Comparison of ENCODE assay signal across 19 cellular contexts in the genomic region with DNA sequence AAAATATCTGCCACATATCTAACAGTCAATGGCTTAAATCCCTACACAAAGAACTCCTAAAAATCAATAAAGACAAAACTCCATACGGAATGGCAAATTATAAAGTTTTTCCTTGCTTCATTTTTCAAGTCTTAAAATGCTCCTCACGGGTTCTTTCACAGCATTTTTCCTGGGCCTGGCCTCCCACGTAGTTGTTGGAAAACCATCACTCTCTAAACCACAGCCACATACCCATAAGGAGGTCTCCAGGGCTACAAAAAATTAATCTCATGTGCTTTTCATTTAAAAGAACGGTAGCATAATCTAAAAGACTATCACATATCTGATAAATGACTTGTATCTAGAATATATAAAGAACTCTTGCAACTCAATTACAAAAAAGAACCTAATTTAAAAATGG. TPM values are rescaled to one million over a fixed set of nuclear protein-coding genes. Genes with fewer than 3 reads are reported as not detected.
A peak's percentile ranks its signal among the peaks of the same experiment; 100 is the strongest.
DNase-seq lines count a peak whose midpoint lies in the region; ATAC-seq and TF ChIP-seq lines count a peak whose summit lies in the region.
"Had no signal": no experiment of that assay in that cellular context is flagged by ENCODE, and none has a peak within 500 bp of the region (broad histone marks: within the 10 kb centered on the region; RNA-seq: fewer than 3 reads in every experiment).

No MANE protein-coding gene starts in this region.

- H3K9ac ChIP-seq in GM23248: no peak overlapping the region

- POLR2A ChIA-PET in naive thymus-derived CD8-positive, alpha-beta T cell (lab: Charles Lee): no interaction called here

- no peak for TF ChIP-seq POLR2A in testis (IDR thresholded peaks at IDR 0.05)

- H3K4me3 Mint-ChIP-seq in activated naive CD8-positive, alpha-beta T cell treated with anti-CD3 and anti-CD28 coated beads for 36 hours: no peak overlapping the region
- peak overlapping the region in 8 of 10 donors; percentile 4 to 95 (median 77) for H3K4me3 Mint-ChIP-seq in naive thymus-derived CD8-positive, alpha-beta T cell
- no peak overlapping the region for H3K4me3 Mint-ChIP-seq in T-helper 2 cell treated with Interferon-gamma antibody and Interleukin-4, amounts not matched to agents 5 μg/mL and 100 μg/mL, for 36 hours

- H3K4me1 ChIP-seq in GM23248 (ENCODE audit: insufficient read depth) (peaks cover 7% of the 10 kb centered on the region; the same call in 1 of the 2 replicates), testis (peaks cover 5% of the 10 kb centered on the region)
- H3K4me1 ChIP-seq: colonic mucosa had no signal

- no peak overlapping the region for H2AFZ ChIP-seq in GM23248

- intact Hi-C loops in testis (cut with DNase I; ENCODE audit: low total_unique reads): no loop called here

- H3K27ac ChIP-seq in GM23248: no peak overlapping the region
- H3K27ac ChIP-seq in testis: no peak overlapping the region
- H3K27ac ChIP-seq: colonic mucosa had no signal

- no peaks in the 10 kb centered on the region; the same call in 1 of the 2 replicates for H3F3A ChIP-seq in GM23248 (ENCODE audit: insufficient read depth)

- H4K20me1 ChIP-seq in GM23248 (ENCODE audit: insufficient read depth): no peaks in the 10 kb centered on the region

- H3K9me2 ChIP-seq in GM23248 (ENCODE audit: insufficient read depth): no peaks in the 10 kb centered on the region

- H3K4me2 ChIP-seq in GM23248 (ENCODE audit: unreplicated experiment): no peak overlapping the region

- no peak for ATAC-seq in naive thymus-derived CD8-positive, alpha-beta T cell
- ATAC-seq in GM19328 (IDR thresholded peaks at IDR 0.05; ENCODE audit: unreplicated experiment): no peak
- ATAC-seq: activated CD4-positive, alpha-beta T cell treated with anti-CD3 and anti-CD28 coated beads for 36 hours had no signal

- in situ Hi-C loops in GM23248 (cut with MboI): no loop called here

- DNase-seq in AG10803 (ENCODE audit: low read depth) (peak; percentile 50), GM23248 (peak; percentile 23), testis (no peak), NCI-H510A treated with DMSO at 0.1 percent for 48 hours (lab: John Stamatoyannopoulos, UW) (no peak)
- DNase-seq in activated naive CD8-positive, alpha-beta T cell treated with anti-CD3 and anti-CD28 coated beads for 36 hours: no peak
- no peak for DNase-seq in naive thymus-derived CD8-positive, alpha-beta T cell
- no peak for DNase-seq in T-helper 2 cell treated with Interferon-gamma antibody and Interleukin-4, amounts not matched to agents 5 μg/mL and 100 μg/mL, for 36 hours (ENCODE audit: low spot score)
- DNase-seq: activated CD4-positive, alpha-beta T cell treated with anti-CD3 and anti-CD28 coated beads for 36 hours; activated naive CD4-positive, alpha-beta T cell treated with Interleukin-2 at 50 U/mL for 16 hours; colonic mucosa; DMS79; HFFc6; hippocampal formation; KBM-7; kidney; naive B cell; NCI-H187; NCI-H774 had no signal

- no peaks in the 10 kb centered on the region for H3K9me3 Mint-ChIP-seq in activated naive CD8-positive, alpha-beta T cell treated with anti-CD3 and anti-CD28 coated beads for 36 hours
- H3K9me3 Mint-ChIP-seq in naive thymus-derived CD8-positive, alpha-beta T cell: no peaks in the 10 kb centered on the region
- no peaks in the 10 kb centered on the region for H3K9me3 Mint-ChIP-seq in T-helper 2 cell treated with Interferon-gamma antibody and Interleukin-4, amounts not matched to agents 5 μg/mL and 100 μg/mL, for 36 hours
- H3K9me3 Mint-ChIP-seq: HFFc6, naive B cell had no signal

- H3K4me3 ChIP-seq in AG10803 (ENCODE audit: low read length) (no peak overlapping the region), GM23248 (no peak overlapping the region), testis (no peak overlapping the region)
- H3K4me3 ChIP-seq: colonic mucosa had no signal

- no peak for TF ChIP-seq CTCF in AG10803 (conservative IDR thresholded peaks at IDR 0.05; ENCODE audit: low read length)
- no peak for TF ChIP-seq CTCF in testis (IDR thresholded peaks at IDR 0.05)

- H3K27me3 ChIP-seq in GM23248 (replicated peaks; ENCODE audit: insufficient read depth): no peaks in the 10 kb centered on the region
- H3K27me3 ChIP-seq in testis: no peaks in the 10 kb centered on the region
- H3K27me3 ChIP-seq: colonic mucosa had no signal

- peaks cover 3% of the 10 kb centered on the region for H3K27me3 Mint-ChIP-seq in activated naive CD8-positive, alpha-beta T cell treated with anti-CD3 and anti-CD28 coated beads for 36 hours
- H3K27me3 Mint-ChIP-seq in naive thymus-derived CD8-positive, alpha-beta T cell: no peaks in the 10 kb centered on the region
- no peaks in the 10 kb centered on the region for H3K27me3 Mint-ChIP-seq in T-helper 2 cell treated with Interferon-gamma antibody and Interleukin-4, amounts not matched to agents 5 μg/mL and 100 μg/mL, for 36 hours (ENCODE audit: low read depth)
- H3K27me3 Mint-ChIP-seq: activated CD4-positive, alpha-beta T cell treated with anti-CD3 and anti-CD28 coated beads for 36 hours; naive B cell had no signal

- peak overlapping the region; percentile 16 for H3K27ac Mint-ChIP-seq in activated naive CD8-positive, alpha-beta T cell treated with anti-CD3 and anti-CD28 coated beads for 36 hours
- H3K27ac Mint-ChIP-seq in naive thymus-derived CD8-positive, alpha-beta T cell: peak overlapping the region in 2 of 10 donors; percentile 5 to 6
- H3K27ac Mint-ChIP-seq in T-helper 2 cell treated with Interferon-gamma antibody and Interleukin-4, amounts not matched to agents 5 μg/mL and 100 μg/mL, for 36 hours: no peak overlapping the region
- H3K27ac Mint-ChIP-seq: activated CD4-positive, alpha-beta T cell treated with anti-CD3 and anti-CD28 coated beads for 36 hours; HFFc6 had no signal

- H3K4me1 Mint-ChIP-seq in activated naive CD8-positive, alpha-beta T cell treated with anti-CD3 and anti-CD28 coated beads for 36 hours: peaks cover 44% of the 10 kb centered on the region
- H3K4me1 Mint-ChIP-seq in naive thymus-derived CD8-positive, alpha-beta T cell: peaks cover 23 to 60% (median 52%) of the 10 kb centered on the region in 4 donors
- H3K4me1 Mint-ChIP-seq in T-helper 2 cell treated with Interferon-gamma antibody and Interleukin-4, amounts not matched to agents 5 μg/mL and 100 μg/mL, for 36 hours (ENCODE audit: low read depth): peaks cover 26% of the 10 kb centered on the region

- peaks cover 29% of the 10 kb centered on the region for H3K36me3 Mint-ChIP-seq in activated naive CD8-positive, alpha-beta T cell treated with anti-CD3 and anti-CD28 coated beads for 36 hours
- H3K36me3 Mint-ChIP-seq in naive thymus-derived CD8-positive, alpha-beta T cell: peaks cover 0 to 7% (median 4%) of the 10 kb centered on the region in 3 donors
- H3K36me3 Mint-ChIP-seq in T-helper 2 cell treated with Interferon-gamma antibody and Interleukin-4, amounts not matched to agents 5 μg/mL and 100 μg/mL, for 36 hours (ENCODE audit: low read depth): peaks cover 10% of the 10 kb centered on the region

- no peaks in the 10 kb centered on the region for H3K36me3 ChIP-seq in GM23248 (ENCODE audit: low read depth)
- H3K36me3 ChIP-seq in testis (ENCODE audit: low read depth, missing control alignments): no peaks in the 10 kb centered on the region
- H3K36me3 ChIP-seq: colonic mucosa had no signal

- 32 to 37% methylated on average over 4 of the region's 4 CpGs for WGBS in GM23248 (ENCODE audit: low coverage in 1 of 2, low lambda C conversion rate in 2 of 2, missing lambda C conversion rate in 2 of 2), 2 experiments
- 52 to 53% methylated on average over 4 of the region's 4 CpGs for WGBS in testis, 2 donors

- H3K9me3 ChIP-seq in GM23248 (ENCODE audit: low read depth) (no peaks in the 10 kb centered on the region), testis (no peaks in the 10 kb centered on the region)
- H3K9me3 ChIP-seq: colonic mucosa had no signal

- H3K79me2 ChIP-seq in GM23248 (ENCODE audit: insufficient read depth): peaks cover 79% of the 10 kb centered on the region

RNA-seq across cellular contexts. Expression of a gene that starts 2.9 kb away (rescaled TPM):
- 26.1 and 53.4 TPM in 2 replicates for total RNA-seq in GM23248 (2014; rRNA removed; shearing (Covaris generic))
- 54.3 and 59.5 TPM in 2 replicates for polyA plus RNA-seq in GM23248 (2016; fragmentation: Nextera tagmentation; extraction: Ambion mirVana)
- total RNA-seq in activated naive CD8-positive, alpha-beta T cell treated with anti-CD3 and anti-CD28 coated beads for 36 hours: 10 to 100 TPM; 82.1 to 84.1 TPM
- total RNA-seq in naive thymus-derived CD8-positive, alpha-beta T cell: 100 to 1,000 TPM; 215 to 219 TPM
- 100 to 1,000 TPM; 102 to 121 (median 104) TPM for polyA plus RNA-seq in naive thymus-derived CD8-positive, alpha-beta T cell
- 10 to 100 TPM; 75.7 to 80.5 TPM for total RNA-seq in testis
- polyA plus RNA-seq in testis (ENCODE audit: insufficient read depth, low read depth, low replicate concordance): 36.4 TPM

RNA-seq across cellular contexts. Expression of a gene that starts 32.0 kb away (rescaled TPM):
- total RNA-seq in GM23248 (2014; rRNA removed; shearing (Covaris generic)): 12.8 and 14.7 TPM in 2 replicates
- polyA plus RNA-seq in GM23248 (2016; fragmentation: Nextera tagmentation; extraction: Ambion mirVana) (47.0 and 52.6 TPM in 2 replicates), testis (ENCODE audit: insufficient read depth, low read depth, low replicate concordance) (33.7 TPM)
- 10 to 100 TPM; 36.1 to 36.3 TPM for total RNA-seq in activated naive CD8-positive, alpha-beta T cell treated with anti-CD3 and anti-CD28 coated beads for 36 hours
- total RNA-seq in naive thymus-derived CD8-positive, alpha-beta T cell: 10 to 100 TPM in 1 of 2 experiments, 1 to 10 TPM in 1; 9.6 to 13.5 TPM
- 10 to 100 TPM; 17.8 to 33.8 (median 20.2) TPM for polyA plus RNA-seq in naive thymus-derived CD8-positive, alpha-beta T cell
- total RNA-seq in testis: 10 to 100 TPM; 16.8 to 20.2 TPM

Comparison
In these comparisons a context has a peak if more than half of its experiments do, and no peak if none do; other contexts are left out.
1. DNase-seq: peak in AG10803 (single experiment) and GM23248 (single experiment); none in activated naive CD8-positive, alpha-beta T cell treated with anti-CD3 and anti-CD28 coated beads for 36 hours (single experiment), naive thymus-derived CD8-positive, alpha-beta T cell (0 of 10), testis (single experiment), NCI-H510A treated with DMSO at 0.1 percent for 48 hours (single experiment) and T-helper 2 cell treated with Interferon-gamma antibody and Interleukin-4, amounts not matched to agents 5 μg/mL and 100 μg/mL, for 36 hours (single experiment).
2. H3K4me3 Mint-ChIP-seq: peak in naive thymus-derived CD8-positive, alpha-beta T cell (8 of 10); none in activated naive CD8-positive, alpha-beta T cell treated with anti-CD3 and anti-CD28 coated beads for 36 hours (single experiment) and T-helper 2 cell treated with Interferon-gamma antibody and Interleukin-4, amounts not matched to agents 5 μg/mL and 100 μg/mL, for 36 hours (single experiment).